1 cellular context compared by ENCODE assay signal in genomic region chr20:36541227-36542018, GRCh38.
TF ChIP-seq lines count a peak whose summit lies in the region.

Gene MYL9, plus strand, starts transcription at chr20:36541519. Its CDS starts 3,366 bp downstream, at chr20:36544885.

TF ChIP-seq in HepG2, 621 proteins besides CTCF, POLR2A, EP300 and RAD21 (continued from another document):
- TF ChIP-seq ZFX (CRISPR knock-in tag; IDR thresholded peaks at IDR 0.05; ENCODE audit: low read depth), result 0 out of 2 replicates have a peak, but pooled peaks have one; percentile 16
- peak; percentile 34; the same call in 1 of the 2 replicates for TF ChIP-seq MXD1 (CRISPR knock-in tag; IDR thresholded peaks at IDR 0.05)
- TF ChIP-seq ZNF235 (CRISPR knock-in tag; IDR thresholded peaks at IDR 0.05; ENCODE audit: borderline replicate concordance), result peak; percentile 79; the same call in 1 of the 2 replicates
- TF ChIP-seq CAMTA2 (CRISPR knock-in tag; IDR thresholded peaks at IDR 0.05; ENCODE audit: borderline replicate concordance), result 0 out of 2 replicates have a peak, but pooled peaks have one; percentile 59
- no peak for TF ChIP-seq TFDP2 (CRISPR knock-in tag; IDR thresholded peaks at IDR 0.05)
- TF ChIP-seq HNRNPLL (IDR thresholded peaks at IDR 0.05; ENCODE audit: low read depth, low read length, poor library complexity, severe bottlenecking), result peak; percentile 66
- 0 out of 2 replicates have a peak, but pooled peaks have one; percentile 20 for TF ChIP-seq AKAP8 (CRISPR knock-in tag; IDR thresholded peaks at IDR 0.05)
- 0 out of 2 replicates have a peak, but pooled peaks have one; percentile 27 for TF ChIP-seq ZNF362 (CRISPR knock-in tag; IDR thresholded peaks at IDR 0.05; ENCODE audit: borderline replicate concordance)
- TF ChIP-seq ZFP91 (CRISPR knock-in tag; IDR thresholded peaks at IDR 0.05; ENCODE audit: borderline replicate concordance), result no peak
- TF ChIP-seq PATZ1 (CRISPR knock-in tag; IDR thresholded peaks at IDR 0.05), result peak; percentile 54; the same call in 1 of the 2 replicates
- TF ChIP-seq ATF2 (CRISPR knock-in tag; IDR thresholded peaks at IDR 0.05), result no peak
- peak; percentile 10; the same call in 1 of the 2 replicates for TF ChIP-seq ZNF225 (CRISPR knock-in tag; IDR thresholded peaks at IDR 0.05)
- no peak for TF ChIP-seq MYNN (CRISPR knock-in tag; IDR thresholded peaks at IDR 0.05; ENCODE audit: low read depth)
- TF ChIP-seq ZNF777 (CRISPR knock-in tag; IDR thresholded peaks at IDR 0.05), result peak; percentile 51; the same call in 1 of the 2 replicates
- 0 out of 2 replicates have a peak, but pooled peaks have one; percentile 10 for TF ChIP-seq DZIP1 (CRISPR knock-in tag; IDR thresholded peaks at IDR 0.05)
- TF ChIP-seq MED8 (CRISPR knock-in tag; IDR thresholded peaks at IDR 0.05; ENCODE audit: insufficient replicate concordance), result peak; percentile 27
- TF ChIP-seq ZNF83 (CRISPR knock-in tag; IDR thresholded peaks at IDR 0.05; ENCODE audit: borderline replicate concordance), result peak; percentile 37; the same call in 1 of the 2 replicates
- peak; percentile 2 for TF ChIP-seq RBM39 (IDR thresholded peaks at IDR 0.05; ENCODE audit: low read depth, low read length, poor library complexity, severe bottlenecking)
- peak; percentile 31; the same call in 1 of the 2 replicates for TF ChIP-seq GABPB1 (CRISPR knock-in tag; IDR thresholded peaks at IDR 0.05)
- TF ChIP-seq RBFOX2 (IDR thresholded peaks at IDR 0.05; ENCODE audit: low read depth, low read length), result peak; percentile 65
